19 cellular contexts compared by ENCODE assay signal in the genomic region with DNA sequence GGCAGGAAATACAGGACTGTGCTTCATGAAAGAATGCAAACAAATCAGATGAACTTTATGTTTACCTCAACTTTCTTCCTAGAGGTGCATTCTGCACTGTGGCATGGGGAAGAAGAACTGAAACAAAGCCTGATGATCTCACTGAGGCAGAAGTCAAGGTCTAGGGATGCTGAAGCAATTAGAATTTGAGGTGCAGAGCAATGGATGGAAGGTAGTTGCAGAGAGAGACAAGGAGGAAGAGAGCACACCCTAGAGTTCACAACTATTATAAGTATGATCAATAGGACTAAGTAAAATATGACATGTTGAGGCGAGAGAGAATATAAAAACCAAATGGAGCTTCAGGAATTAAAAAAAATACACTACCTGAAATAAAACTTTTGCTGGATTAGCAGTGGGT.
"Had no signal": no experiment of that assay in that cellular context is flagged by ENCODE, and none has a peak within 500 bp of the region (broad histone marks: within the 10 kb centered on the region; RNA-seq: fewer than 3 reads in every experiment).

No MANE protein-coding gene starts in this region.

- H3K4me3 ChIP-seq: breast epithelium, dorsolateral prefrontal cortex, lower lobe of right lung, neural progenitor cell, pancreas, thoracic aorta had no signal

- ATAC-seq: activated CD4-positive, CD25-positive, alpha-beta regulatory T cell treated with anti-CD3 and anti-CD28 coated beads, Interleukin-2, amount 50 U/mL, for 24 hours; esophagus mucosa; left cardiac atrium; lower lobe of right lung; pancreas; stimulated activated naive CD8-positive, alpha-beta T cell treated with anti-CD3 and anti-CD28 coated beads, Interleukin-15, amount 100 ng/mL, for 72 hours had no signal

- H3K36me3 Mint-ChIP-seq: activated CD4-positive, alpha-beta memory T cell treated with anti-CD3 and anti-CD28 coated beads for 36 hours; activated naive CD8-positive, alpha-beta T cell treated with anti-CD3 and anti-CD28 coated beads for 36 hours; neural progenitor cell had no signal

- H3K27ac Mint-ChIP-seq: activated CD4-positive, alpha-beta memory T cell treated with anti-CD3 and anti-CD28 coated beads for 36 hours; activated naive CD8-positive, alpha-beta T cell treated with anti-CD3 and anti-CD28 coated beads for 36 hours; mesothelial cell of epicardium; neural progenitor cell; stimulated activated naive CD8-positive, alpha-beta T cell treated with anti-CD3 and anti-CD28 coated beads, Interleukin-15, amount 100 ng/mL, for 72 hours had no signal

- H3K4me1 Mint-ChIP-seq: activated naive CD8-positive, alpha-beta T cell treated with anti-CD3 and anti-CD28 coated beads for 36 hours; neural progenitor cell; stimulated activated naive CD8-positive, alpha-beta T cell treated with anti-CD3 and anti-CD28 coated beads, Interleukin-15, amount 100 ng/mL, for 72 hours had no signal

- DNase-seq: activated CD4-positive, alpha-beta memory T cell treated with anti-CD3 and anti-CD28 coated beads for 36 hours; activated gamma-delta T cell treated with Interleukin-2 at 50 U/mL for 16 hours; activated naive CD8-positive, alpha-beta T cell treated with anti-CD3 and anti-CD28 coated beads for 36 hours; activated T-cell treated with anti-CD3 and anti-CD28 coated beads, Interleukin-2, amount 50 U/mL, for 48 hours; dorsolateral prefrontal cortex; glutamatergic neuron; left cardiac atrium; lower lobe of right lung; pancreas; retina; stimulated activated CD4-positive, alpha-beta T cell treated with anti-CD3 and anti-CD28 coated beads, Interleukin-15, amount 100 ng/mL, for 24 hours; stimulated activated CD4-positive, alpha-beta T cell treated with anti-CD3 and anti-CD28 coated beads, Interleukin-4, amount 100 ng/mL, for 24 hours; stimulated activated naive CD8-positive, alpha-beta T cell treated with anti-CD3 and anti-CD28 coated beads, Interleukin-15, amount 100 ng/mL, for 72 hours had no signal

- H3K27me3 Mint-ChIP-seq: activated CD4-positive, alpha-beta memory T cell treated with anti-CD3 and anti-CD28 coated beads for 36 hours; activated naive CD8-positive, alpha-beta T cell treated with anti-CD3 and anti-CD28 coated beads for 36 hours; stimulated activated naive CD8-positive, alpha-beta T cell treated with anti-CD3 and anti-CD28 coated beads, Interleukin-15, amount 100 ng/mL, for 72 hours had no signal

- H3K4me3 Mint-ChIP-seq: activated CD4-positive, alpha-beta memory T cell treated with anti-CD3 and anti-CD28 coated beads for 36 hours; activated naive CD8-positive, alpha-beta T cell treated with anti-CD3 and anti-CD28 coated beads for 36 hours; mesothelial cell of epicardium; neural progenitor cell; stimulated activated naive CD8-positive, alpha-beta T cell treated with anti-CD3 and anti-CD28 coated beads, Interleukin-15, amount 100 ng/mL, for 72 hours had no signal
